In genomic region chr15:67180035-67180434, GRCh38 we compare ENCODE assay signal across 20 cellular contexts.
DNase-seq lines count a peak whose midpoint lies in the region; ATAC-seq and TF ChIP-seq lines count a peak whose summit lies in the region.
"Had no signal": no experiment of that assay in that cellular context is flagged by ENCODE, and none has a peak within 500 bp of the region (broad histone marks: within the 10 kb centered on the region; RNA-seq: fewer than 3 reads in every experiment).

No MANE protein-coding gene starts in this region.

- peaks cover 64% of the 10 kb centered on the region for H3K36me3 Mint-ChIP-seq in activated T-cell treated with anti-CD3 and anti-CD28 coated beads, Interleukin-2, amount 50 U/mL, for 24 hours (ENCODE audit: low read depth)
- peaks cover 0 to 42% (median 0%) of the 10 kb centered on the region in 3 experiments; a peak in 4 of 7 replicates for H3K36me3 Mint-ChIP-seq in H9 (ENCODE audit: insufficient read depth in 1 of 3, low read depth in 3 of 3)

- H4K20me1 ChIP-seq in H9 (ENCODE audit: control insufficient read depth, insufficient read depth, insufficient read length) (no peaks in the 10 kb centered on the region), fibroblast of lung (ENCODE audit: control insufficient read depth, extremely low read depth, insufficient read depth, low read length) (no peaks in the 10 kb centered on the region), smooth muscle cell (ENCODE audit: low read depth) (peaks cover 3% of the 10 kb centered on the region)

- peaks cover 11% of the 10 kb centered on the region; the same call in 1 of the 2 replicates for H3K4me1 ChIP-seq in H9 (ENCODE audit: insufficient read depth, low read length)
- H3K4me1 ChIP-seq in fibroblast of lung (ENCODE audit: control insufficient read depth, extremely low read depth, insufficient read depth, low read length) = peaks cover 71% of the 10 kb centered on the region
- peaks cover 11% of the 10 kb centered on the region for H3K4me1 ChIP-seq in smooth muscle cell (ENCODE audit: low read depth)

- H3K56ac ChIP-seq in H9 (ENCODE audit: insufficient read length, low read depth, low read length) = no peak overlapping the region

- no peaks in the 10 kb centered on the region for H3K27me3 Mint-ChIP-seq in activated T-cell treated with anti-CD3 and anti-CD28 coated beads, Interleukin-2, amount 50 U/mL, for 24 hours
- no peaks in the 10 kb centered on the region for H3K27me3 Mint-ChIP-seq in H9 (ENCODE audit: low read depth)
- H3K27me3 Mint-ChIP-seq: activated naive CD8-positive, alpha-beta T cell treated with anti-CD3 and anti-CD28 coated beads, Interleukin-2, amount 10 ng/mL, durations not matched to agents 7 days and 5 days had no signal

- no peak overlapping the region for H2AK5ac ChIP-seq in H9 (ENCODE audit: insufficient read length, low read length)

- no peak overlapping the region for H2BK15ac ChIP-seq in H9 (ENCODE audit: low read depth, low read length)

- H2BK120ac ChIP-seq in H9 (ENCODE audit: low read depth, low read length, poor library complexity, severe bottlenecking) = no peak overlapping the region

- H4K8ac ChIP-seq in H9 (replicated peaks; ENCODE audit: insufficient read length, low read depth, low read length) = no peak overlapping the region

- H3K9ac ChIP-seq in H9 (ENCODE audit: extremely low read depth, insufficient read length, low read length) = no peak overlapping the region
- no peak overlapping the region for H3K9ac ChIP-seq in fibroblast of lung (ENCODE audit: insufficient read depth, low read length)
- H3K9ac ChIP-seq in smooth muscle cell (ENCODE audit: low read depth) = no peak overlapping the region

- no peak overlapping the region for H2AFZ ChIP-seq in H9 (ENCODE audit: low read length)
- H2AFZ ChIP-seq in fibroblast of lung (ENCODE audit: low read length) = no peak overlapping the region
- no peak overlapping the region for H2AFZ ChIP-seq in smooth muscle cell (ENCODE audit: low read depth)

- H3K9me3 Mint-ChIP-seq in activated T-cell treated with anti-CD3 and anti-CD28 coated beads, Interleukin-2, amount 50 U/mL, for 24 hours = no peaks in the 10 kb centered on the region
- no peaks in the 10 kb centered on the region for H3K9me3 Mint-ChIP-seq in H9
- H3K9me3 Mint-ChIP-seq: activated naive CD8-positive, alpha-beta T cell treated with anti-CD3 and anti-CD28 coated beads, Interleukin-2, amount 10 ng/mL, durations not matched to agents 7 days and 5 days had no signal

- H3K4me3 Mint-ChIP-seq in activated T-cell treated with anti-CD3 and anti-CD28 coated beads, Interleukin-2, amount 50 U/mL, for 24 hours = no peak overlapping the region
- no peak overlapping the region for H3K4me3 Mint-ChIP-seq in H9
- H3K4me3 Mint-ChIP-seq: activated naive CD8-positive, alpha-beta T cell treated with anti-CD3 and anti-CD28 coated beads, Interleukin-2, amount 10 ng/mL, durations not matched to agents 7 days and 5 days had no signal

- H3K4me1 Mint-ChIP-seq in activated T-cell treated with anti-CD3 and anti-CD28 coated beads, Interleukin-2, amount 50 U/mL, for 24 hours (ENCODE audit: low read depth) = peaks cover 25% of the 10 kb centered on the region
- H3K4me1 Mint-ChIP-seq in H9 = peaks cover 26 to 29% of the 10 kb centered on the region in 2 experiments

- no peak overlapping the region for H3K4me3 ChIP-seq in fibroblast of lung (replicated peaks in 1 of 4; ENCODE audit: control extremely low read depth in 1 of 4, insufficient read depth in 1 of 4, low read depth in 3 of 4, low read length in 4 of 4)
- H3K4me3 ChIP-seq in smooth muscle cell = no peak overlapping the region
- H3K4me3 ChIP-seq: pancreas, spleen had no signal

- no peak overlapping the region for H3K14ac ChIP-seq in H9 (ENCODE audit: insufficient read depth, low read length)

- H3T11ph ChIP-seq in H9 (ENCODE audit: low read length) = no peak overlapping the region

- H3K4me2 ChIP-seq in H9 (ENCODE audit: insufficient read depth, insufficient read length, low read length) (no peak overlapping the region), fibroblast of lung (ENCODE audit: extremely low read depth, insufficient read depth, low read length) (no peak overlapping the region), smooth muscle cell (no peak overlapping the region)

- H2BK12ac ChIP-seq in H9 (ENCODE audit: insufficient read length, low read depth, low read length) = no peak overlapping the region

- ATAC-seq in HG03097 (IDR thresholded peaks at IDR 0.05; ENCODE audit: low FRiP score, unreplicated experiment) (no peak), GM18868 (IDR thresholded peaks at IDR 0.05; ENCODE audit: unreplicated experiment) (no peak)
- ATAC-seq: pancreas had no signal

- H2BK20ac ChIP-seq in H9 (ENCODE audit: low read depth, low read length, poor library complexity, severe bottlenecking) = no peak overlapping the region

- no peak overlapping the region for H3K4ac ChIP-seq in H9 (ENCODE audit: low read depth, low read length)

- H3K27ac ChIP-seq in H9 (ENCODE audit: insufficient read length, low read depth, low read length) (no peak overlapping the region), fibroblast of lung (ENCODE audit: insufficient read depth, low read length) (peak overlapping the region; percentile 84), smooth muscle cell (ENCODE audit: low read depth) (peak overlapping the region; percentile 93)
- H3K27ac ChIP-seq: pancreas, spleen, VCaP had no signal

- TF ChIP-seq CTCF in H9 (conservative IDR thresholded peaks at IDR 0.05) (no peak), fibroblast of lung (conservative IDR thresholded peaks at IDR 0.05 in 1 of 2, IDR thresholded peaks at IDR 0.05 in 1 of 2; ENCODE audit: low read depth in 1 of 2, low read length in 2 of 2) (no peak), smooth muscle cell (IDR thresholded peaks at IDR 0.05; ENCODE audit: borderline replicate concordance, insufficient read depth, poor library complexity, severe bottlenecking) (no peak)

- H3K9me3 ChIP-seq in H9 (ENCODE audit: control insufficient read depth, low read depth, low read length) (no peaks in the 10 kb centered on the region), fibroblast of lung (ENCODE audit: control insufficient read depth, insufficient read depth, low read depth, low read length) (no peaks in the 10 kb centered on the region), smooth muscle cell (replicated peaks; ENCODE audit: low read depth) (no peaks in the 10 kb centered on the region)
- H3K9me3 ChIP-seq: pancreas, spleen had no signal

- peak; percentile 22 for DNase-seq in activated T-cell treated with anti-CD3 and anti-CD28 coated beads, Interleukin-2, amount 50 U/mL, for 24 hours
- no peak for DNase-seq in activated T-cell treated with anti-CD3 and anti-CD28 coated beads, Interleukin-2, amount 50 U/mL, for 1 hour
- DNase-seq in H9 (peak; percentile 19), fibroblast of lung (ENCODE audit: low read depth in 2 of 2) (no peak), smooth muscle cell (lab: John Stamatoyannopoulos, UW; ENCODE audit: unreplicated experiment) (no peak), NCI-H526 (lab: John Stamatoyannopoulos, UW) (no peak)
- DNase-seq: activated naive CD8-positive, alpha-beta T cell treated with anti-CD3 and anti-CD28 coated beads, Interleukin-2, amount 10 ng/mL, durations not matched to agents 7 days and 5 days; COR-L47; effector memory CD4-positive, alpha-beta T cell; hippocampal formation; NCI-H1417; NCI-H2171 treated with DMSO at 0.1 percent for 48 hours; NCI-H774; spleen; stimulated activated naive CD4-positive, alpha-beta T cell; SW 1271 had no signal

- no peak overlapping the region for H3K23ac ChIP-seq in H9 (ENCODE audit: insufficient read length, low read depth, low read length)

- no peaks in the 10 kb centered on the region for H3K79me1 ChIP-seq in H9 (ENCODE audit: insufficient read depth, low read depth, low read length, poor library complexity, severe bottlenecking)

- peak overlapping the region; percentile 49 for H3K27ac Mint-ChIP-seq in activated T-cell treated with anti-CD3 and anti-CD28 coated beads, Interleukin-2, amount 50 U/mL, for 24 hours
- peak overlapping the region in 2 of 3 experiments; percentile 6 to 16; a peak in 1 of 7 replicates for H3K27ac Mint-ChIP-seq in H9
- H3K27ac Mint-ChIP-seq: activated naive CD8-positive, alpha-beta T cell treated with anti-CD3 and anti-CD28 coated beads, Interleukin-2, amount 10 ng/mL, durations not matched to agents 7 days and 5 days had no signal

- H3K27me3 ChIP-seq in H9 (ENCODE audit: insufficient read depth, low read length) = no peaks in the 10 kb centered on the region
- H3K27me3 ChIP-seq in fibroblast of lung (ENCODE audit: control insufficient read depth, insufficient read depth, low read length) = no peaks in the 10 kb centered on the region
- no peaks in the 10 kb centered on the region for H3K27me3 ChIP-seq in smooth muscle cell (ENCODE audit: low read depth)
- H3K27me3 ChIP-seq: pancreas, spleen had no signal

- H2BK5ac ChIP-seq in H9 (ENCODE audit: insufficient read length, low read length) = no peak overlapping the region

- H3K18ac ChIP-seq in H9 (ENCODE audit: insufficient read length, low read depth, low read length) = no peak overlapping the region

- H3K36me3 ChIP-seq in fibroblast of lung (ENCODE audit: control insufficient read depth, insufficient read depth, low read length) = peaks cover 42% of the 10 kb centered on the region
- H3K36me3 ChIP-seq in smooth muscle cell (ENCODE audit: low read depth) = no peaks in the 10 kb centered on the region

- H4K5ac ChIP-seq in H9 (ENCODE audit: insufficient read length, low read depth, low read length) = no peak overlapping the region

- H3F3A ChIP-seq in smooth muscle cell (ENCODE audit: low read depth) = peaks cover 36% of the 10 kb centered on the region

- no peak overlapping the region for H4K91ac ChIP-seq in H9 (ENCODE audit: insufficient read length, low read depth, low read length)

- H3K23me2 ChIP-seq in H9 (ENCODE audit: insufficient read length, low read depth, low read length, poor library complexity, severe bottlenecking) = no peaks in the 10 kb centered on the region

- WGBS in H9 (ENCODE audit: extremely low coverage, insufficient read length, low lambda C conversion rate) = no CpG with 5 or more reads among the region's 11 CpGs
- 97% methylated on average over 11 of the region's 11 CpGs for WGBS in smooth muscle cell (ENCODE audit: low lambda C conversion rate)

- H3K79me2 ChIP-seq in H9 (ENCODE audit: insufficient read depth, low read length) (no peaks in the 10 kb centered on the region), fibroblast of lung (ENCODE audit: control insufficient read depth, insufficient read depth, low read length) (peaks cover 53% of the 10 kb centered on the region), smooth muscle cell (ENCODE audit: low read depth) (no peaks in the 10 kb centered on the region)

Comparison
In these comparisons a context has a peak if more than half of its experiments do, and no peak if none do; other contexts are left out.
1. DNase-seq: peak in activated T-cell treated with anti-CD3 and anti-CD28 coated beads, Interleukin-2, amount 50 U/mL, for 24 hours (single experiment) and H9 (single experiment); none in activated T-cell treated with anti-CD3 and anti-CD28 coated beads, Interleukin-2, amount 50 U/mL, for 1 hour (single experiment), fibroblast of lung (0 of 2), smooth muscle cell (single experiment) and NCI-H526 (0 of 2).